In the genomic region with DNA sequence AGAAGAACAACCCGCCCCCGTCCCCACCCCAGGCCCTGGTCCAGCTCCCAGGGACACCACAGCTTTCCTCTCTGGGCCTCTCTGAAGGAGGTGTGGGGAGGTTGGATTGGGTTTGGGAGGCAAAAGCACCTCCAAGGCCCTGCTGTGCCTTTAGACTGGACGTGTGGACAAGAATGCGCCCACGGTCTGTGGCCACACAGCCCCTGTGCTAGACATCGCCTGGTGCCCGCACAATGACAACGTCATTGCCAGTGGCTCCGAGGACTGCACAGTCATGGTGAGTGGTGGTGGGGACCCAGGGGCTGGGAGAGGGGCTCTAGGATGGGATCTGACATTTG, we compare ENCODE assay signal across 2 cellular contexts.
A peak's percentile ranks its signal among the peaks of the same experiment; 100 is the strongest.
TF ChIP-seq lines count a peak whose summit lies in the region.

No MANE protein-coding gene starts in this region.

TF ChIP-seq in GM12878, 131 proteins besides CTCF, POLR2A, EP300 and RAD21:
- TF ChIP-seq POLR2AphosphoS2 (IDR thresholded peaks at IDR 0.05; ENCODE audit: low read depth, low read length) (0 out of 2 replicates have a peak, but pooled peaks have one; percentile 26), KAT2A (conservative IDR thresholded peaks at IDR 0.05; ENCODE audit: control insufficient read depth, low read depth, low read length) (no peak), RCOR1 (conservative IDR thresholded peaks at IDR 0.05; ENCODE audit: low read depth, low read length) (0 out of 2 replicates have a peak, but pooled peaks have one; percentile 20), POLR2AphosphoS5 (IDR thresholded peaks at IDR 0.05; ENCODE audit: low read length) (peak; percentile 40), SIN3A (IDR thresholded peaks at IDR 0.05; ENCODE audit: low read depth, low read length) (peak; percentile 29; the same call in 1 of the 2 replicates), ZNF274 (IDR thresholded peaks at IDR 0.05; ENCODE audit: insufficient read depth, insufficient read length) (no peak), SIX5 (IDR thresholded peaks at IDR 0.05; ENCODE audit: low read depth, low read length, severe bottlenecking) (no peak)
- TF ChIP-seq, protein P1, sequence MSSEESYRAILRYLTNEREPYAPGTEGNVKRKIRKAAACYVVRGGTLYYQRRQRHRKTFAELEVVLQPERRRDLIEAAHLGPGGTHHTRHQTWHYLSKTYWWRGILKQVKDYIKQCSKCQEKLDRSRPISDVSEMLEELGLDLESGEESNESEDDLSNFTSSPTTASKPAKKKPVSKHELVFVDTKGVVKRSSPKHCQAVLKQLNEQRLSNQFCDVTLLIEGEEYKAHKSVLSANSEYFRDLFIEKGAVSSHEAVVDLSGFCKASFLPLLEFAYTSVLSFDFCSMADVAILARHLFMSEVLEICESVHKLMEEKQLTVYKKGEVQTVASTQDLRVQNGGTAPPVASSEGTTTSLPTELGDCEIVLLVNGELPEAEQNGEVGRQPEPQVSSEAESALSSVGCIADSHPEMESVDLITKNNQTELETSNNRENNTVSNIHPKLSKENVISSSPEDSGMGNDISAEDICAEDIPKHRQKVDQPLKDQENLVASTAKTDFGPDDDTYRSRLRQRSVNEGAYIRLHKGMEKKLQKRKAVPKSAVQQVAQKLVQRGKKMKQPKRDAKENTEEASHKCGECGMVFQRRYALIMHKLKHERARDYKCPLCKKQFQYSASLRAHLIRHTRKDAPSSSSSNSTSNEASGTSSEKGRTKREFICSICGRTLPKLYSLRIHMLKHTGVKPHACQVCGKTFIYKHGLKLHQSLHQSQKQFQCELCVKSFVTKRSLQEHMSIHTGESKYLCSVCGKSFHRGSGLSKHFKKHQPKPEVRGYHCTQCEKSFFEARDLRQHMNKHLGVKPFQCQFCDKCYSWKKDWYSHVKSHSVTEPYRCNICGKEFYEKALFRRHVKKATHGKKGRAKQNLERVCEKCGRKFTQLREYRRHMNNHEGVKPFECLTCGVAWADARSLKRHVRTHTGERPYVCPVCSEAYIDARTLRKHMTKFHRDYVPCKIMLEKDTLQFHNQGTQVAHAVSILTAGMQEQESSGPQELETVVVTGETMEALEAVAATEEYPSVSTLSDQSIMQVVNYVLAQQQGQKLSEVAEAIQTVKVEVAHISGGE (CRISPR knock-in tag; IDR thresholded peaks at IDR 0.05), result 0 out of 2 replicates have a peak, but pooled peaks have one; percentile 15

TF ChIP-seq in HEK293T, 16 proteins besides CTCF, POLR2A, EP300 and RAD21:
- TF ChIP-seq SUZ12 (IDR thresholded peaks at IDR 0.05), result no peak
- TF ChIP-seq FOXM1 (IDR thresholded peaks at IDR 0.05; ENCODE audit: borderline replicate concordance), result no peak
- TF ChIP-seq ZNF384 (IDR thresholded peaks at IDR 0.05), result no peak
- TF ChIP-seq HDGF (IDR thresholded peaks at IDR 0.05; ENCODE audit: borderline replicate concordance), result no peak
- TF ChIP-seq SP1 (IDR thresholded peaks at IDR 0.05), result no peak
- TF ChIP-seq ELF4 (IDR thresholded peaks at IDR 0.05), result no peak
- no peak for TF ChIP-seq BHLHE40 (IDR thresholded peaks at IDR 0.05; ENCODE audit: borderline replicate concordance)
- no peak for TF ChIP-seq TARDBP (IDR thresholded peaks at IDR 0.05)
- TF ChIP-seq LEF1 (IDR thresholded peaks at IDR 0.05; ENCODE audit: borderline replicate concordance), result no peak
- TF ChIP-seq FOXK2 (IDR thresholded peaks at IDR 0.05), result no peak
- TF ChIP-seq FOXA1 (IDR thresholded peaks at IDR 0.05), result no peak
- no peak for TF ChIP-seq NFRKB (IDR thresholded peaks at IDR 0.05)
- TF ChIP-seq ARNT (IDR thresholded peaks at IDR 0.05), result no peak
- TF ChIP-seq, protein P2, sequence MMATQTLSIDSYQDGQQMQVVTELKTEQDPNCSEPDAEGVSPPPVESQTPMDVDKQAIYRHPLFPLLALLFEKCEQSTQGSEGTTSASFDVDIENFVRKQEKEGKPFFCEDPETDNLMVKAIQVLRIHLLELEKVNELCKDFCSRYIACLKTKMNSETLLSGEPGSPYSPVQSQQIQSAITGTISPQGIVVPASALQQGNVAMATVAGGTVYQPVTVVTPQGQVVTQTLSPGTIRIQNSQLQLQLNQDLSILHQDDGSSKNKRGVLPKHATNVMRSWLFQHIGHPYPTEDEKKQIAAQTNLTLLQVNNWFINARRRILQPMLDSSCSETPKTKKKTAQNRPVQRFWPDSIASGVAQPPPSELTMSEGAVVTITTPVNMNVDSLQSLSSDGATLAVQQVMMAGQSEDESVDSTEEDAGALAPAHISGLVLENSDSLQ (IDR thresholded peaks at IDR 0.05), result no peak
- TF ChIP-seq L3MBTL2 (conservative IDR thresholded peaks at IDR 0.05), result no peak
- no peak for TF ChIP-seq CTBP1 (IDR thresholded peaks at IDR 0.05; ENCODE audit: borderline replicate concordance)
